ENCODE assay signal across 3 cellular contexts in the genomic region with DNA sequence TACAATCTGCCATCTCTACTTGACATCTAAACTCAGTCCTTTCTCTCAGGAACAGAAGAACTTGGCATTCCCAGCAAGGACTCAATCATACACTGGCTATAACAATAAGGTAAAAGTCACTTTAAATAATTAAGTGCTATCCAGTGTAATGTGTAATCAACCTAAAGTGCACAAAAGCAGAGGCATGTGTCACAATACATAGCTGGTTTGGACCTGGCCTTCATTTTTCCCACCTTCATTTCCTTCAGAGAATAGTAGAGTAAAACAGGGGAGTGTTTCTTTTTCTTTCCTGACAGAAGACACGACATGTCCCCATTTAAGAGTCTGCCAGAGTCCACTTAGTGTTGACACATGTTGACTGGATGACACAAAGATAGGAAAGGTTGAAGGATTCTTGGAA.
"Had no signal": no experiment of that assay in that cellular context is flagged by ENCODE, and none has a peak within 500 bp of the region (broad histone marks: within the 10 kb centered on the region; RNA-seq: fewer than 3 reads in every experiment).

No MANE protein-coding gene starts in this region.

- H3K4me3 ChIP-seq: GM12878 had no signal

- DNase-seq: GDM1, GF-D8 had no signal
